1 cellular context compared by ENCODE assay signal in the genomic region with DNA sequence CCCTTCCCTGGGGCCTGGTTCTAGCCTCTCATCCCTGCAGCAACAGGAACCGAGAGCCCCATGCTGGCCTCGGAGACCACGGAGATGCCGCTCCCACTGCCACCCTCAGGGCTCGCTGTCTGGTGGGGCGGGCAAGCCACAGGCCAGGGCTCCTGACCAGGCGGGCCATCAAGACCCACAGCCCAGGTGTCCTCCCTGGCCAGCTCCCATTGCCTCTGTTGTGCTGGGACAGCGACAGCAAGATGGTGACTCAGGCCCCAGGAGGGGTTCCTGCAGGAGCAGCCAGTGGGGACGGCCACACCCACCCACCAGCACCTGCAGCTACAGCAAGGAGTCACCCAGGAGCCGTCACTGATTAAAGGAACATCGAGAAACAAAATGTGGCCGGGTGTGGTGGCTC.
TF ChIP-seq lines count a peak whose summit lies in the region.

No MANE protein-coding gene starts in this region.

TF ChIP-seq in IMR-90, 13 proteins besides CTCF, POLR2A, EP300 and RAD21:
- no peak for TF ChIP-seq RFX5 (IDR thresholded peaks at IDR 0.05; ENCODE audit: low read depth, low read length)
- TF ChIP-seq MAZ (IDR thresholded peaks at IDR 0.05; ENCODE audit: borderline replicate concordance, low read depth, low read length), result no peak
- TF ChIP-seq, protein P1, sequence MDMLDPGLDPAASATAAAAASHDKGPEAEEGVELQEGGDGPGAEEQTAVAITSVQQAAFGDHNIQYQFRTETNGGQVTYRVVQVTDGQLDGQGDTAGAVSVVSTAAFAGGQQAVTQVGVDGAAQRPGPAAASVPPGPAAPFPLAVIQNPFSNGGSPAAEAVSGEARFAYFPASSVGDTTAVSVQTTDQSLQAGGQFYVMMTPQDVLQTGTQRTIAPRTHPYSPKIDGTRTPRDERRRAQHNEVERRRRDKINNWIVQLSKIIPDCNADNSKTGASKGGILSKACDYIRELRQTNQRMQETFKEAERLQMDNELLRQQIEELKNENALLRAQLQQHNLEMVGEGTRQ (IDR thresholded peaks at IDR 0.05; ENCODE audit: low read depth, low read length), result no peak
- TF ChIP-seq CHD1 (IDR thresholded peaks at IDR 0.05; ENCODE audit: low read depth, low read length), result no peak
- no peak for TF ChIP-seq SMC3 (IDR thresholded peaks at IDR 0.05; ENCODE audit: low read depth, low read length)
- TF ChIP-seq CEBPB (IDR thresholded peaks at IDR 0.05; ENCODE audit: low read depth, low read length), result no peak
- TF ChIP-seq MXI1 (IDR thresholded peaks at IDR 0.05; ENCODE audit: borderline replicate concordance, low read depth, low read length), result no peak
- TF ChIP-seq BHLHE40 (IDR thresholded peaks at IDR 0.05; ENCODE audit: low read depth, low read length), result no peak
- TF ChIP-seq MAFK (IDR thresholded peaks at IDR 0.05; ENCODE audit: low read depth, low read length), result no peak
- TF ChIP-seq, protein P2, sequence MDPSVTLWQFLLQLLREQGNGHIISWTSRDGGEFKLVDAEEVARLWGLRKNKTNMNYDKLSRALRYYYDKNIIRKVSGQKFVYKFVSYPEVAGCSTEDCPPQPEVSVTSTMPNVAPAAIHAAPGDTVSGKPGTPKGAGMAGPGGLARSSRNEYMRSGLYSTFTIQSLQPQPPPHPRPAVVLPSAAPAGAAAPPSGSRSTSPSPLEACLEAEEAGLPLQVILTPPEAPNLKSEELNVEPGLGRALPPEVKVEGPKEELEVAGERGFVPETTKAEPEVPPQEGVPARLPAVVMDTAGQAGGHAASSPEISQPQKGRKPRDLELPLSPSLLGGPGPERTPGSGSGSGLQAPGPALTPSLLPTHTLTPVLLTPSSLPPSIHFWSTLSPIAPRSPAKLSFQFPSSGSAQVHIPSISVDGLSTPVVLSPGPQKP (IDR thresholded peaks at IDR 0.05; ENCODE audit: borderline replicate concordance, low read depth, low read length), result no peak
- TF ChIP-seq RCOR1 (IDR thresholded peaks at IDR 0.05; ENCODE audit: insufficient replicate concordance, low read length), result no peak
- TF ChIP-seq NFE2L2 (IDR thresholded peaks at IDR 0.05; ENCODE audit: low read depth, low read length), result no peak
- no peak for TF ChIP-seq FOS (IDR thresholded peaks at IDR 0.05; ENCODE audit: low read depth, low read length)
